In genomic region chr1:164559342-164560070, GRCh38 we compare ENCODE assay signal across 8 cellular contexts. TPM values are rescaled to one million over a fixed set of nuclear protein-coding genes. Genes with fewer than 3 reads are reported as not detected.
A peak's percentile ranks its signal among the peaks of the same experiment; 100 is the strongest.
DNase-seq lines count a peak whose midpoint lies in the region; ATAC-seq and TF ChIP-seq lines count a peak whose summit lies in the region.

No MANE protein-coding gene starts in this region.

- peak; percentile 75 for DNase-seq in DMS53 (lab: John Stamatoyannopoulos, UW)
- peak; percentile 38 for DNase-seq in NCI-H1105 (lab: John Stamatoyannopoulos, UW)
- DNase-seq in ascending aorta (ENCODE audit: low spot score in 2 of 2), result peak in 1 of 2 donors; percentile 71
- DNase-seq in iPS DF 6.9 (ENCODE audit: low read depth, low spot score), result no peak
- peak; percentile 75 for DNase-seq in retina
- DNase-seq in activated effector memory CD4-positive, alpha-beta T cell treated with anti-CD3 and anti-CD28 coated beads, Interleukin-2, amount 50 U/mL, for 16 hours, result no peak

- H3K27me3 ChIP-seq in ascending aorta (no peaks in the 10 kb centered on the region), iPS DF 6.9 (ENCODE audit: control insufficient read depth, insufficient read depth, low read length) (no peaks in the 10 kb centered on the region)

- H3K36me3 ChIP-seq in ascending aorta (no peaks in the 10 kb centered on the region), iPS DF 6.9 (ENCODE audit: control insufficient read depth, insufficient read depth, low read length) (no peaks in the 10 kb centered on the region; the same call in 1 of the 2 replicates)

- intact Hi-C loops in ascending aorta (cut with DNase I), result loop anchor here (2.0 to 5.0 kb wide), 3 partner anchors 17 to 228 kb away; no protein-coding TSS in a partner anchor

- WGBS in iPS DF 6.9 (ENCODE audit: insufficient coverage, insufficient read length), result no CpG with 5 or more reads among the region's 20 CpGs

- H3K9me3 ChIP-seq in ascending aorta, result no peaks in the 10 kb centered on the region
- no peaks in the 10 kb centered on the region for H3K9me3 ChIP-seq in iPS DF 6.9 (ENCODE audit: control insufficient read depth, insufficient read depth, low read length)

- H3K4me1 ChIP-seq in ascending aorta (no peaks in the 10 kb centered on the region), iPS DF 6.9 (ENCODE audit: control insufficient read depth, insufficient read depth, low read length) (no peaks in the 10 kb centered on the region; the same call in 1 of the 2 replicates)

- H3K27ac ChIP-seq in ascending aorta (peak overlapping the region; percentile 79 to 84), iPS DF 6.9 (ENCODE audit: low read length) (no peak overlapping the region)

- H3K4me3 ChIP-seq in ascending aorta, result peak overlapping the region; percentile 69 to 82
- peak overlapping the region; percentile 58 for H3K4me3 ChIP-seq in iPS DF 6.9 (ENCODE audit: low read length)

- TF ChIP-seq CTCF in ascending aorta (IDR thresholded peaks at IDR 0.05), result no peak

- ATAC-seq in GM18520 (IDR thresholded peaks at IDR 0.05; ENCODE audit: unreplicated experiment) (no peak), HG03442 (IDR thresholded peaks at IDR 0.05; ENCODE audit: unreplicated experiment) (no peak)

RNA-seq across cellular contexts. Expression of gene PBX1, which starts 0.5 kb away (rescaled TPM):
- total RNA-seq in ascending aorta, result 37.4 TPM

Comparison
In these comparisons a context has a peak if more than half of its experiments do, and no peak if none do; other contexts are left out.
1. DNase-seq: peak in DMS53 (single experiment), NCI-H1105 (single experiment) and retina (single experiment); none in iPS DF 6.9 (single experiment) and activated effector memory CD4-positive, alpha-beta T cell treated with anti-CD3 and anti-CD28 coated beads, Interleukin-2, amount 50 U/mL, for 16 hours (single experiment).